In genomic region chr1:154969246-154969645, GRCh38 we compare ENCODE assay signal across 8 cellular contexts. TPM values are rescaled to one million over a fixed set of nuclear protein-coding genes. Genes with fewer than 3 reads are reported as not detected.
A peak's percentile ranks its signal among the peaks of the same experiment; 100 is the strongest.
DNase-seq lines count a peak whose midpoint lies in the region; ATAC-seq and TF ChIP-seq lines count a peak whose summit lies in the region.

No MANE protein-coding gene starts in this region.

- no peaks in the 10 kb centered on the region for H3K9me3 ChIP-seq in liver (ENCODE audit: control insufficient read depth in 4 of 4, low read length in 3 of 4)
- H3K9me3 ChIP-seq in testis = no peaks in the 10 kb centered on the region
- H3K9me3 ChIP-seq in OCI-LY7 (ENCODE audit: low read length) = no peaks in the 10 kb centered on the region

- H4K20me1 ChIP-seq in OCI-LY7 (ENCODE audit: insufficient read depth, low read length) = no peaks in the 10 kb centered on the region

- no peak overlapping the region for H2AFZ ChIP-seq in OCI-LY7 (ENCODE audit: low read length)

- WGBS in liver = 73% methylated on average over 5 of the region's 5 CpGs
- WGBS in testis, 2 donors = 48 to 75% methylated on average over 5 of the region's 5 CpGs

- TF ChIP-seq CTCF in astrocyte of the cerebellum (IDR thresholded peaks at IDR 0.05; ENCODE audit: low read depth, low read length, missing control alignments) (no peak), liver (IDR thresholded peaks at IDR 0.05; ENCODE audit: low read depth, low read length, missing input control) (no peak), testis (IDR thresholded peaks at IDR 0.05) (no peak), OCI-LY7 (conservative IDR thresholded peaks at IDR 0.05; ENCODE audit: low read length) (no peak)

- CTCF ChIA-PET in activated CD8-positive, alpha-beta memory T cell treated with anti-CD3 and anti-CD28 coated beads, Interleukin-2, amount 10 ng/mL, durations not matched to agents 7 days and 5 days (lab: Charles Lee) = interaction anchor here (1.3 to 2.6 kb wide), 2 partner anchors 24 to 30 kb away, joined by 3 to 8 read pairs; no protein-coding TSS in a partner anchor
- CTCF ChIA-PET in OCI-LY7 (lab: Charles Lee; ENCODE audit: unreplicated experiment) = no interaction called here

- H3K4me1 Mint-ChIP-seq in activated CD8-positive, alpha-beta memory T cell treated with anti-CD3 and anti-CD28 coated beads, Interleukin-2, amount 10 ng/mL, durations not matched to agents 7 days and 5 days = peaks cover 45% of the 10 kb centered on the region

- POLR2A ChIA-PET in OCI-LY7 (lab: Charles Lee) = interaction anchor here (0.7 kb wide), 1 partner anchor 16 kb away, joined by 6 read pairs; no protein-coding TSS in a partner anchor

- H3K27ac ChIP-seq in liver (ENCODE audit: low read depth in 1 of 2, low read length in 2 of 2) (peak overlapping the region; percentile 89 to 99), testis (peak overlapping the region; percentile 88 to 99), OCI-LY7 (ENCODE audit: low read depth, low read length, poor library complexity, severe bottlenecking) (no peak overlapping the region)

- no peak for DNase-seq in activated CD8-positive, alpha-beta memory T cell treated with anti-CD3 and anti-CD28 coated beads, Interleukin-2, amount 10 ng/mL, durations not matched to agents 7 days and 5 days
- no peak for DNase-seq in activated CD8-positive, alpha-beta memory T cell treated with anti-CD3 and anti-CD28 coated beads, Interleukin-2, amount 50 U/mL, for 4 hours
- DNase-seq in astrocyte of the cerebellum (ENCODE audit: low read depth) (no peak), testis (no peak), middle frontal gyrus (ENCODE audit: extremely low spot score, low spot score) (no peak), OCI-LY7 (ENCODE audit: low spot score) (no peak)

- H3K9ac ChIP-seq in liver (ENCODE audit: low read depth in 1 of 2, low read length in 2 of 2) = no peak overlapping the region

- H3K4me1 ChIP-seq in liver (ENCODE audit: control insufficient read depth in 4 of 4, insufficient read depth in 4 of 4, low read length in 3 of 4) (peaks cover 13 to 44% (median 26%) of the 10 kb centered on the region in 4 donors), testis (peaks cover 41% of the 10 kb centered on the region), OCI-LY7 (ENCODE audit: insufficient read depth, low read length, poor library complexity, severe bottlenecking) (peaks cover 30% of the 10 kb centered on the region)

- BruUV-seq in OCI-LY7 (replicated peaks; lab: Mats Ljungman, UMichigan) = no TSS peak

- H3K4me3 Mint-ChIP-seq in activated CD8-positive, alpha-beta memory T cell treated with anti-CD3 and anti-CD28 coated beads, Interleukin-2, amount 10 ng/mL, durations not matched to agents 7 days and 5 days = no peak overlapping the region

- H3K9me2 ChIP-seq in OCI-LY7 (ENCODE audit: insufficient read depth, low read length) = no peaks in the 10 kb centered on the region

- in situ Hi-C loops in astrocyte of the cerebellum (cut with HindIII; ENCODE audit: low sequenced_read_pairs) = no loop called here

- H3K4me3 ChIP-seq in astrocyte of the cerebellum (ENCODE audit: low read depth, low read length) (peak overlapping the region; percentile 81), liver (ENCODE audit: low read depth in 1 of 3, low read length in 3 of 3) (peak overlapping the region in 1 of 3 donors; percentile 37), testis (no peak overlapping the region), OCI-LY7 (ENCODE audit: low read depth, low read length, poor library complexity, severe bottlenecking) (no peak overlapping the region)

- H3K27ac Mint-ChIP-seq in activated CD8-positive, alpha-beta memory T cell treated with anti-CD3 and anti-CD28 coated beads, Interleukin-2, amount 10 ng/mL, durations not matched to agents 7 days and 5 days = peak overlapping the region; percentile 24

- ATAC-seq in activated CD8-positive, alpha-beta memory T cell treated with anti-CD3 and anti-CD28 coated beads, Interleukin-2, amount 10 ng/mL, durations not matched to agents 7 days and 5 days = no peak
- ATAC-seq in GM21576 (IDR thresholded peaks at IDR 0.05; ENCODE audit: unreplicated experiment) = no peak

- peaks cover 34% of the 10 kb centered on the region for H3K79me2 ChIP-seq in OCI-LY7 (ENCODE audit: insufficient read depth, low read depth, low read length)

- intact Hi-C loops in testis (cut with DNase I; ENCODE audit: low total_unique reads) = no loop called here
- intact Hi-C loops in OCI-LY7 (cut with micrococcal nuclease; ENCODE audit: unreplicated experiment) = no loop called here

- peaks cover 10% of the 10 kb centered on the region for H3K36me3 Mint-ChIP-seq in activated CD8-positive, alpha-beta memory T cell treated with anti-CD3 and anti-CD28 coated beads, Interleukin-2, amount 10 ng/mL, durations not matched to agents 7 days and 5 days

- no peak overlapping the region for H3K4me2 ChIP-seq in OCI-LY7 (ENCODE audit: low read length)

- TF ChIP-seq RAD21 in liver (IDR thresholded peaks at IDR 0.05) = no peak

- no peak for TF ChIP-seq POLR2A in testis (IDR thresholded peaks at IDR 0.05)

- H3K36me3 ChIP-seq in liver (ENCODE audit: control insufficient read depth in 4 of 4, insufficient read depth in 3 of 4, low read depth in 1 of 4, low read length in 3 of 4) (peaks cover 7 to 38% (median 30%) of the 10 kb centered on the region in 4 donors), testis (ENCODE audit: low read depth, missing control alignments) (no peaks in the 10 kb centered on the region), OCI-LY7 (ENCODE audit: insufficient read depth, low read length) (peaks cover 65% of the 10 kb centered on the region)

- H3K27me3 ChIP-seq in liver (ENCODE audit: control insufficient read depth in 4 of 4, insufficient read depth in 4 of 4, low read length in 3 of 4) (no peaks in the 10 kb centered on the region), testis (no peaks in the 10 kb centered on the region)

- no peaks in the 10 kb centered on the region for H3K9me3 Mint-ChIP-seq in activated CD8-positive, alpha-beta memory T cell treated with anti-CD3 and anti-CD28 coated beads, Interleukin-2, amount 10 ng/mL, durations not matched to agents 7 days and 5 days (ENCODE audit: low read depth)

- no peaks in the 10 kb centered on the region for H3K27me3 Mint-ChIP-seq in activated CD8-positive, alpha-beta memory T cell treated with anti-CD3 and anti-CD28 coated beads, Interleukin-2, amount 10 ng/mL, durations not matched to agents 7 days and 5 days

TF ChIP-seq in liver, 16 proteins besides CTCF, POLR2A, EP300 and RAD21 (continues in another document):
- TF ChIP-seq HNF4A (conservative IDR thresholded peaks at IDR 0.05) (no peak), SP1 (IDR thresholded peaks at IDR 0.05) (no peak)
- TF ChIP-seq, protein P1, sequence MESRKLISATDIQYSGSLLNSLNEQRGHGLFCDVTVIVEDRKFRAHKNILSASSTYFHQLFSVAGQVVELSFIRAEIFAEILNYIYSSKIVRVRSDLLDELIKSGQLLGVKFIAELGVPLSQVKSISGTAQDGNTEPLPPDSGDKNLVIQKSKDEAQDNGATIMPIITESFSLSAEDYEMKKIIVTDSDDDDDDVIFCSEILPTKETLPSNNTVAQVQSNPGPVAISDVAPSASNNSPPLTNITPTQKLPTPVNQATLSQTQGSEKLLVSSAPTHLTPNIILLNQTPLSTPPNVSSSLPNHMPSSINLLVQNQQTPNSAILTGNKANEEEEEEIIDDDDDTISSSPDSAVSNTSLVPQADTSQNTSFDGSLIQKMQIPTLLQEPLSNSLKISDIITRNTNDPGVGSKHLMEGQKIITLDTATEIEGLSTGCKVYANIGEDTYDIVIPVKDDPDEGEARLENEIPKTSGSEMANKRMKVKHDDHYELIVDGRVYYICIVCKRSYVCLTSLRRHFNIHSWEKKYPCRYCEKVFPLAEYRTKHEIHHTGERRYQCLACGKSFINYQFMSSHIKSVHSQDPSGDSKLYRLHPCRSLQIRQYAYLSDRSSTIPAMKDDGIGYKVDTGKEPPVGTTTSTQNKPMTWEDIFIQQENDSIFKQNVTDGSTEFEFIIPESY (IDR thresholded peaks at IDR 0.05) = no peak

RNA-seq across cellular contexts. Expression of gene SHC1, which starts 1.3 kb away (rescaled TPM):
- 10 to 100 TPM; 48.0 to 57.4 TPM for total RNA-seq in activated CD8-positive, alpha-beta memory T cell treated with anti-CD3 and anti-CD28 coated beads, Interleukin-2, amount 10 ng/mL, durations not matched to agents 7 days and 5 days
- total RNA-seq in liver (10 to 100 TPM; 53.2 to 65.5 TPM), testis (10 to 100 TPM; 47.9 to 59.3 TPM), OCI-LY7 (2022) (77.4 and 84.0 TPM in 2 replicates)
- polyA plus RNA-seq in liver (10 to 100 TPM; 27.2 to 62.8 TPM), testis (ENCODE audit: insufficient read depth, low read depth, low replicate concordance) (49.0 TPM)
- 31.4 and 37.6 TPM in 2 replicates for total RNA-seq in OCI-LY7 (2014; rRNA removed; shearing (Covaris generic))

RNA-seq across cellular contexts. Expression of gene CKS1B, which starts 5.2 kb away (rescaled TPM):
- 100 to 1,000 TPM; 149 to 155 TPM for total RNA-seq in activated CD8-positive, alpha-beta memory T cell treated with anti-CD3 and anti-CD28 coated beads, Interleukin-2, amount 10 ng/mL, durations not matched to agents 7 days and 5 days
- total RNA-seq in liver = 10 to 100 TPM; 32.4 to 54.4 TPM
- polyA plus RNA-seq in liver = 10 to 100 TPM; 34.3 to 57.9 TPM
- 10 to 100 TPM; 45.5 to 84.3 TPM for total RNA-seq in testis
- 100 TPM for polyA plus RNA-seq in testis (ENCODE audit: insufficient read depth, low read depth, low replicate concordance)
- total RNA-seq in OCI-LY7 (2014; rRNA removed; shearing (Covaris generic)) = 149 and 204 TPM in 2 replicates
- total RNA-seq in OCI-LY7 (2022) = 230 and 260 TPM in 2 replicates

RNA-seq across cellular contexts. Expression of gene PYGO2, which starts 7.7 kb away (rescaled TPM):
- total RNA-seq in activated CD8-positive, alpha-beta memory T cell treated with anti-CD3 and anti-CD28 coated beads, Interleukin-2, amount 10 ng/mL, durations not matched to agents 7 days and 5 days = 10 to 100 TPM; 44.0 to 47.9 TPM
- total RNA-seq in liver (1 to 10 TPM; 6.5 to 7.4 TPM), testis (10 to 100 TPM; 31.0 to 34.9 TPM), OCI-LY7 (2022) (47.3 and 53.1 TPM in 2 replicates)
- polyA plus RNA-seq in liver (1 to 10 TPM; 5.0 to 8.2 TPM), testis (ENCODE audit: insufficient read depth, low read depth, low replicate concordance) (33.2 TPM)
- 36.5 and 44.3 TPM in 2 replicates for total RNA-seq in OCI-LY7 (2014; rRNA removed; shearing (Covaris generic))

RNA-seq across cellular contexts. Expression of gene PBXIP1, which starts 13.3 kb away (rescaled TPM):
- total RNA-seq in activated CD8-positive, alpha-beta memory T cell treated with anti-CD3 and anti-CD28 coated beads, Interleukin-2, amount 10 ng/mL, durations not matched to agents 7 days and 5 days = 10 to 100 TPM; 52.6 to 61.5 TPM
- total RNA-seq in liver (10 to 100 TPM; 24.6 to 42.8 TPM), testis (10 to 100 TPM; 84.1 to 87.1 TPM), OCI-LY7 (2022) (37.7 and 39.8 TPM in 2 replicates)
- polyA plus RNA-seq in liver (10 to 100 TPM in 1 of 2 donors, 1 to 10 TPM in 1; 3.8 to 16.4 TPM), testis (ENCODE audit: insufficient read depth, low read depth, low replicate concordance) (111 TPM)
- 23.8 and 26.6 TPM in 2 replicates for total RNA-seq in OCI-LY7 (2014; rRNA removed; shearing (Covaris generic))

RNA-seq across cellular contexts. Expression of gene FLAD1, which starts 13.9 kb away (rescaled TPM):
- total RNA-seq in activated CD8-positive, alpha-beta memory T cell treated with anti-CD3 and anti-CD28 coated beads, Interleukin-2, amount 10 ng/mL, durations not matched to agents 7 days and 5 days = 10 to 100 TPM; 48.2 to 63.7 TPM
- total RNA-seq in liver = 10 to 100 TPM; 10.4 to 20.2 TPM
- 10 to 100 TPM; 24.7 to 31.6 TPM for polyA plus RNA-seq in liver
- total RNA-seq in testis = 10 to 100 TPM; 26.5 to 35.0 TPM
- 46.5 TPM for polyA plus RNA-seq in testis (ENCODE audit: insufficient read depth, low read depth, low replicate concordance)
- total RNA-seq in OCI-LY7 (2014; rRNA removed; shearing (Covaris generic)) = 52.7 and 55.7 TPM in 2 replicates
- total RNA-seq in OCI-LY7 (2022) = 57.0 and 57.9 TPM in 2 replicates
